Comparison of ENCODE assay signal across 17 cellular contexts in the genomic region with DNA sequence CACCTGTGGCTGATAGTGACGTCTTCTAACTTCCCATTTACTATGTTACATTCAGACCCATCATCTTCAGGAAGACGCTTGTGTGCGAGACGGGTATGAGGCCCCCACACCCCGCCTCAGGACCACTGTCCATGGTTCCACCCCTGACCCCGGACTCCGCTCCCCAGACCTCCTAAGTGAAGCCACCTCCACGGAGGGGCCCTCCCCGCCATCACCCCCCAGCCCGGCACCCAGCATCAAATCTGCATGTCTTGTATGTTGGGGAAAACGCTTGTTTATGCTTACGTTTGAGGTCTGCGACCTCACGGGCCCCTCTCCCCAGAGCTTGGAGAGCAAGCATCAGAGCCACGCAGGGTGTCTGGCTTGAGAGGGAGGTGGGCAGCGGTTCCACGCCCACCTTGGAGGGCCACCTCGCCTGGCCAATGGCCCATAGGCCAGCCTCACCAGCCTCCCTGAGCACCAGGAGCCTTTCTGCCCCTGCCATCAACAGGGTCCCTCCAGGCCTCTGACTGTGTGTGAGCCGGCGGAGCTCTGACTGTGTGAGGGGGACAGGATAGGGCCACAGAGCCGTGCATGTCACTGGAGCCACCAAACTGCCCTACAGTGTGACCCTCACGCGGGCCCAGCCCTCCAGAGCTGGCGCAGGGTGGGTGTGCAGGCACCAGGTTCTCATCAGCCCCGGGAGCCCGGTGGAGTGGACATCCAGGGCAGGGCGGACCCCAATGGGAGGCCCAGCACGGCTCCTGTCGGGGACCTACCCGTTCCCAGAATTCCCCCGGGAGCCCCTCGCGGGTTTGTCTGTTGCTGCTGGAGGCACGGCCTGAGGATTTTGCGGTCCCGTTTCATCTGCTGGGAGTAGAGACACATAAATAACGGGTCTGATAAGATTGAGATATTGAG.
DNase-seq lines count a peak whose midpoint lies in the region; FAIRE-seq and TF ChIP-seq lines count a peak whose summit lies in the region.
"Had no signal": no experiment of that assay in that cellular context is flagged by ENCODE, and none has a peak within 500 bp of the region (broad histone marks: within the 10 kb centered on the region; RNA-seq: fewer than 3 reads in every experiment).

No MANE protein-coding gene starts in this region.

- intact Hi-C loops in CD14-positive monocyte (cut with micrococcal nuclease): no loop called here
- intact Hi-C loops in activated T-helper 1 cell treated with anti-CD3 and anti-CD28 coated beads, Interleukin-12 subunit alpha, Interleukin-12 subunit beta, Interleukin-2, Interleukin-4 antibody, amounts not matched to agents 30 ng/mL and 10 ng/mL and 1 ng/mL, durations not matched to agents 14 hours and 24 hours and 36 hours (cut with micrococcal nuclease): no loop called here

- no peak overlapping the region for H2AFZ ChIP-seq in neural progenitor cell (replicated peaks)

- H3K4me1 ChIP-seq in neural progenitor cell: peaks cover 6% of the 10 kb centered on the region

- no peak for FAIRE-seq in urothelium cell line (lab: Jason Lieb, UNC)

- no peak overlapping the region for H3K4me3 ChIP-seq in neural progenitor cell

- no peaks in the 10 kb centered on the region for H3F3A ChIP-seq in neural progenitor cell (ENCODE audit: low read depth)

- H3K36me3 Mint-ChIP-seq in CD14-positive monocyte: no peaks in the 10 kb centered on the region
- H3K36me3 Mint-ChIP-seq in endothelial cell (ENCODE audit: low read depth, unreplicated experiment): no peaks in the 10 kb centered on the region
- H3K36me3 Mint-ChIP-seq in neural progenitor cell: no peaks in the 10 kb centered on the region
- no peaks in the 10 kb centered on the region for H3K36me3 Mint-ChIP-seq in activated T-helper 1 cell treated with anti-CD3 and anti-CD28 coated beads, Interleukin-12 subunit alpha, Interleukin-12 subunit beta, Interleukin-2, Interleukin-4 antibody, amounts not matched to agents 30 ng/mL and 10 ng/mL and 1 ng/mL, durations not matched to agents 14 hours and 24 hours and 36 hours (ENCODE audit: low read depth)

- H3K4me3 Mint-ChIP-seq in CD14-positive monocyte: no peak overlapping the region
- peak overlapping the region; percentile 35 for H3K4me3 Mint-ChIP-seq in endothelial cell (ENCODE audit: unreplicated experiment)
- no peak overlapping the region for H3K4me3 Mint-ChIP-seq in neural progenitor cell
- H3K4me3 Mint-ChIP-seq in activated T-helper 1 cell treated with anti-CD3 and anti-CD28 coated beads, Interleukin-12 subunit alpha, Interleukin-12 subunit beta, Interleukin-2, Interleukin-4 antibody, amounts not matched to agents 30 ng/mL and 10 ng/mL and 1 ng/mL, durations not matched to agents 14 hours and 24 hours and 36 hours: no peak overlapping the region
- H3K4me3 Mint-ChIP-seq: HFFc6 had no signal

- no peaks in the 10 kb centered on the region for H4K20me1 ChIP-seq in neural progenitor cell (ENCODE audit: low read depth)

- TF ChIP-seq CTCF in CD14-positive monocyte (IDR thresholded peaks at IDR 0.05) (no peak), endothelial cell (IDR thresholded peaks at IDR 0.05; ENCODE audit: unreplicated experiment) (no peak), neural progenitor cell (IDR thresholded peaks at IDR 0.05) (no peak)

- H3K9me3 Mint-ChIP-seq in CD14-positive monocyte: no peaks in the 10 kb centered on the region
- no peaks in the 10 kb centered on the region for H3K9me3 Mint-ChIP-seq in endothelial cell (ENCODE audit: unreplicated experiment)
- H3K9me3 Mint-ChIP-seq in neural progenitor cell: no peaks in the 10 kb centered on the region
- no peaks in the 10 kb centered on the region for H3K9me3 Mint-ChIP-seq in activated T-helper 1 cell treated with anti-CD3 and anti-CD28 coated beads, Interleukin-12 subunit alpha, Interleukin-12 subunit beta, Interleukin-2, Interleukin-4 antibody, amounts not matched to agents 30 ng/mL and 10 ng/mL and 1 ng/mL, durations not matched to agents 14 hours and 24 hours and 36 hours
- H3K9me3 Mint-ChIP-seq: HFFc6 had no signal

- peaks cover 9% of the 10 kb centered on the region for H3K27me3 ChIP-seq in neural progenitor cell

- H3K27ac Mint-ChIP-seq in CD14-positive monocyte (no peak overlapping the region), endothelial cell (ENCODE audit: unreplicated experiment) (no peak overlapping the region), neural progenitor cell (peak overlapping the region; percentile 31)
- H3K27ac Mint-ChIP-seq in activated T-helper 1 cell treated with anti-CD3 and anti-CD28 coated beads, Interleukin-12 subunit alpha, Interleukin-12 subunit beta, Interleukin-2, Interleukin-4 antibody, amounts not matched to agents 30 ng/mL and 10 ng/mL and 1 ng/mL, durations not matched to agents 14 hours and 24 hours and 36 hours: no peak overlapping the region
- H3K27ac Mint-ChIP-seq: HFFc6 had no signal

- H3K4me2 ChIP-seq in neural progenitor cell: no peak overlapping the region
- H3K4me2 ChIP-seq: KMS-11 had no signal

- peak; percentile 53 for DNase-seq in activated effector memory CD4-positive, alpha-beta T cell treated with anti-CD3 and anti-CD28 coated beads, Interleukin-2, amount 50 U/mL, for 16 hours
- DNase-seq in activated effector memory CD4-positive, alpha-beta T cell treated with Interleukin-2 at 50 U/mL for 16 hours: no peak
- peak; percentile 29 for DNase-seq in CD14-positive monocyte (ENCODE audit: low spot score)
- DNase-seq in endothelial cell (ENCODE audit: low spot score): no peak
- DNase-seq in neural progenitor cell (ENCODE audit: low spot score): no peak
- DNase-seq in activated T-helper 1 cell treated with anti-CD3 and anti-CD28 coated beads, Interleukin-12 subunit alpha, Interleukin-12 subunit beta, Interleukin-2, Interleukin-4 antibody, amounts not matched to agents 30 ng/mL and 10 ng/mL and 1 ng/mL, durations not matched to agents 14 hours and 24 hours and 36 hours (ENCODE audit: low spot score): no peak
- DNase-seq in T1000 (lab: John Stamatoyannopoulos, UW): no peak
- DNase-seq in urothelium cell line (ENCODE audit: low spot score): no peak
- DNase-seq: COR-L47, DMS153, HFFc6, NCI-H1092, NCI-H2081 treated with DMSO at 0.1 percent for 48 hours, NCI-H524, Right ventricle myocardium superior had no signal

- H3K9ac ChIP-seq in neural progenitor cell: no peak overlapping the region
- H3K9ac ChIP-seq: KMS-11 had no signal

- H3K36me3 ChIP-seq in neural progenitor cell: no peaks in the 10 kb centered on the region

- H3K9me3 ChIP-seq in neural progenitor cell (ENCODE audit: low read depth): no peaks in the 10 kb centered on the region

- H3K27me3 Mint-ChIP-seq in CD14-positive monocyte (ENCODE audit: low read depth in 3 of 3) (peaks cover 4 to 6% (median 5%) of the 10 kb centered on the region in 3 donors), endothelial cell (ENCODE audit: unreplicated experiment) (peaks cover 2% of the 10 kb centered on the region), neural progenitor cell (ENCODE audit: insufficient read depth, low read depth) (peaks cover 8% of the 10 kb centered on the region)
- no peaks in the 10 kb centered on the region for H3K27me3 Mint-ChIP-seq in activated T-helper 1 cell treated with anti-CD3 and anti-CD28 coated beads, Interleukin-12 subunit alpha, Interleukin-12 subunit beta, Interleukin-2, Interleukin-4 antibody, amounts not matched to agents 30 ng/mL and 10 ng/mL and 1 ng/mL, durations not matched to agents 14 hours and 24 hours and 36 hours (ENCODE audit: insufficient read depth)

- no peaks in the 10 kb centered on the region for H3K79me2 ChIP-seq in neural progenitor cell (ENCODE audit: low read depth)

- no peak overlapping the region for H3K27ac ChIP-seq in neural progenitor cell
- H3K27ac ChIP-seq: C4-2B, KMS-11 had no signal

- no peaks in the 10 kb centered on the region for H3K4me1 Mint-ChIP-seq in CD14-positive monocyte
- H3K4me1 Mint-ChIP-seq in endothelial cell (ENCODE audit: unreplicated experiment): no peaks in the 10 kb centered on the region
- H3K4me1 Mint-ChIP-seq in neural progenitor cell: peaks cover 10% of the 10 kb centered on the region
- H3K4me1 Mint-ChIP-seq in activated T-helper 1 cell treated with anti-CD3 and anti-CD28 coated beads, Interleukin-12 subunit alpha, Interleukin-12 subunit beta, Interleukin-2, Interleukin-4 antibody, amounts not matched to agents 30 ng/mL and 10 ng/mL and 1 ng/mL, durations not matched to agents 14 hours and 24 hours and 36 hours (ENCODE audit: low read depth): no peaks in the 10 kb centered on the region

Comparison
In these comparisons a context has a peak if more than half of its experiments do, and no peak if none do; other contexts are left out.
1. DNase-seq: peak in activated effector memory CD4-positive, alpha-beta T cell treated with anti-CD3 and anti-CD28 coated beads, Interleukin-2, amount 50 U/mL, for 16 hours (single experiment) and CD14-positive monocyte (single experiment); none in activated effector memory CD4-positive, alpha-beta T cell treated with Interleukin-2 at 50 U/mL for 16 hours (single experiment), endothelial cell (single experiment), neural progenitor cell (single experiment), activated T-helper 1 cell treated with anti-CD3 and anti-CD28 coated beads, Interleukin-12 subunit alpha, Interleukin-12 subunit beta, Interleukin-2, Interleukin-4 antibody, amounts not matched to agents 30 ng/mL and 10 ng/mL and 1 ng/mL, durations not matched to agents 14 hours and 24 hours and 36 hours (single experiment), T1000 (single experiment) and urothelium cell line (single experiment).